ENCODE assay signal across 1 cellular context in genomic region chr2:197515798-197516761, GRCh38.
A peak's percentile ranks its signal among the peaks of the same experiment; 100 is the strongest.
TF ChIP-seq lines count a peak whose summit lies in the region.

MOB4 (plus strand) TSS chr2:197516066; CDS start chr2:197516087, 21 bp downstream.

TF ChIP-seq in HepG2, 621 proteins besides CTCF, POLR2A, EP300 and RAD21 (continued from another document and continues in another):
- TF ChIP-seq AKNA (CRISPR knock-in tag; IDR thresholded peaks at IDR 0.05; ENCODE audit: borderline replicate concordance) (0 out of 2 replicates have a peak, but pooled peaks have one; percentile 26), NR1H2 (CRISPR knock-in tag; IDR thresholded peaks at IDR 0.05; ENCODE audit: borderline replicate concordance, low read depth) (no peak; the same call in 1 of the 2 replicates), REPIN1 (CRISPR knock-in tag; IDR thresholded peaks at IDR 0.05; ENCODE audit: borderline replicate concordance, low read depth) (peak; percentile 99), CCAR2 (optimal IDR thresholded peaks at IDR 0.05; ENCODE audit: low read depth, low read length) (peak; percentile 87), ZNF460 (CRISPR knock-in tag; IDR thresholded peaks at IDR 0.05; ENCODE audit: borderline replicate concordance) (peak; percentile 64; the same call in 1 of the 2 replicates), SNAPC2 (CRISPR knock-in tag; IDR thresholded peaks at IDR 0.05) (peak; percentile 99), ZNF160 (CRISPR knock-in tag; IDR thresholded peaks at IDR 0.05) (peak; percentile 91), GTF2F1 (IDR thresholded peaks at IDR 0.05; ENCODE audit: low read length) (peak; percentile 78; the same call in 1 of the 2 replicates), ELF3 (CRISPR knock-in tag; IDR thresholded peaks at IDR 0.05) (peak; percentile 99), ETV6 (CRISPR knock-in tag; conservative IDR thresholded peaks at IDR 0.05) (peak; percentile 89; the same call in 1 of the 2 replicates), SNRNP70 (IDR thresholded peaks at IDR 0.05; ENCODE audit: low read depth, low read length) (no peak), KMT2B (CRISPR knock-in tag; IDR thresholded peaks at IDR 0.05) (peak; percentile 99), LBX2 (CRISPR knock-in tag; IDR thresholded peaks at IDR 0.05; ENCODE audit: borderline replicate concordance) (peak; percentile 37; the same call in 1 of the 2 replicates), FOSL2 (CRISPR knock-in tag; IDR thresholded peaks at IDR 0.05) (peak; percentile 71), HOXA3 (CRISPR knock-in tag; IDR thresholded peaks at IDR 0.05) (peak; percentile 98), ZNF770 (CRISPR knock-in tag; IDR thresholded peaks at IDR 0.05) (peak; percentile 79), DMAP1 (CRISPR knock-in tag; IDR thresholded peaks at IDR 0.05) (peak; percentile 91), ZNF264 (CRISPR knock-in tag; IDR thresholded peaks at IDR 0.05) (peak; percentile 85; the same call in 1 of the 2 replicates), ZNF101 (CRISPR knock-in tag; IDR thresholded peaks at IDR 0.05; ENCODE audit: borderline replicate concordance, low read depth) (no peak), TOE1 (CRISPR knock-in tag; IDR thresholded peaks at IDR 0.05) (no peak; the same call in 1 of the 2 replicates), FOXO1 (CRISPR knock-in tag; IDR thresholded peaks at IDR 0.05) (peak; percentile 92), CENPT (CRISPR knock-in tag; IDR thresholded peaks at IDR 0.05; ENCODE audit: low read depth) (peak; percentile 97), ETV5 (CRISPR knock-in tag; IDR thresholded peaks at IDR 0.05; ENCODE audit: borderline replicate concordance) (peak; percentile 98), SMARCC2 (IDR thresholded peaks at IDR 0.05) (no peak), JUNB (CRISPR knock-in tag; IDR thresholded peaks at IDR 0.05; ENCODE audit: borderline replicate concordance) (peak; percentile 55; the same call in 1 of the 2 replicates), PRPF4 (IDR thresholded peaks at IDR 0.05; ENCODE audit: low read depth, low read length, poor library complexity, severe bottlenecking) (peak; percentile 15), DMTF1 (CRISPR knock-in tag; IDR thresholded peaks at IDR 0.05) (peak; percentile 99; the same call in 1 of the 2 replicates), NR2F6 (IDR thresholded peaks at IDR 0.05) (peak; percentile 40; the same call in 1 of the 2 replicates), NR2F6 (CRISPR knock-in tag; IDR thresholded peaks at IDR 0.05) (peak; percentile 87), U2AF1 (optimal IDR thresholded peaks at IDR 0.05; ENCODE audit: low read depth, low read length) (no peak), NAIF1 (CRISPR knock-in tag; IDR thresholded peaks at IDR 0.05; ENCODE audit: borderline replicate concordance) (peak; percentile 94; the same call in 1 of the 2 replicates), CEBPG (CRISPR knock-in tag; IDR thresholded peaks at IDR 0.05) (peak; percentile 76; the same call in 1 of the 2 replicates), ZNF512B (CRISPR knock-in tag; IDR thresholded peaks at IDR 0.05; ENCODE audit: borderline replicate concordance) (peak; percentile 99)
- TF ChIP-seq, protein P1, sequence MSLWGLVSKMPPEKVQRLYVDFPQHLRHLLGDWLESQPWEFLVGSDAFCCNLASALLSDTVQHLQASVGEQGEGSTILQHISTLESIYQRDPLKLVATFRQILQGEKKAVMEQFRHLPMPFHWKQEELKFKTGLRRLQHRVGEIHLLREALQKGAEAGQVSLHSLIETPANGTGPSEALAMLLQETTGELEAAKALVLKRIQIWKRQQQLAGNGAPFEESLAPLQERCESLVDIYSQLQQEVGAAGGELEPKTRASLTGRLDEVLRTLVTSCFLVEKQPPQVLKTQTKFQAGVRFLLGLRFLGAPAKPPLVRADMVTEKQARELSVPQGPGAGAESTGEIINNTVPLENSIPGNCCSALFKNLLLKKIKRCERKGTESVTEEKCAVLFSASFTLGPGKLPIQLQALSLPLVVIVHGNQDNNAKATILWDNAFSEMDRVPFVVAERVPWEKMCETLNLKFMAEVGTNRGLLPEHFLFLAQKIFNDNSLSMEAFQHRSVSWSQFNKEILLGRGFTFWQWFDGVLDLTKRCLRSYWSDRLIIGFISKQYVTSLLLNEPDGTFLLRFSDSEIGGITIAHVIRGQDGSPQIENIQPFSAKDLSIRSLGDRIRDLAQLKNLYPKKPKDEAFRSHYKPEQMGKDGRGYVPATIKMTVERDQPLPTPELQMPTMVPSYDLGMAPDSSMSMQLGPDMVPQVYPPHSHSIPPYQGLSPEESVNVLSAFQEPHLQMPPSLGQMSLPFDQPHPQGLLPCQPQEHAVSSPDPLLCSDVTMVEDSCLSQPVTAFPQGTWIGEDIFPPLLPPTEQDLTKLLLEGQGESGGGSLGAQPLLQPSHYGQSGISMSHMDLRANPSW (CRISPR knock-in tag; IDR thresholded peaks at IDR 0.05; ENCODE audit: borderline replicate concordance), result peak; percentile 98
- TF ChIP-seq, protein P2, sequence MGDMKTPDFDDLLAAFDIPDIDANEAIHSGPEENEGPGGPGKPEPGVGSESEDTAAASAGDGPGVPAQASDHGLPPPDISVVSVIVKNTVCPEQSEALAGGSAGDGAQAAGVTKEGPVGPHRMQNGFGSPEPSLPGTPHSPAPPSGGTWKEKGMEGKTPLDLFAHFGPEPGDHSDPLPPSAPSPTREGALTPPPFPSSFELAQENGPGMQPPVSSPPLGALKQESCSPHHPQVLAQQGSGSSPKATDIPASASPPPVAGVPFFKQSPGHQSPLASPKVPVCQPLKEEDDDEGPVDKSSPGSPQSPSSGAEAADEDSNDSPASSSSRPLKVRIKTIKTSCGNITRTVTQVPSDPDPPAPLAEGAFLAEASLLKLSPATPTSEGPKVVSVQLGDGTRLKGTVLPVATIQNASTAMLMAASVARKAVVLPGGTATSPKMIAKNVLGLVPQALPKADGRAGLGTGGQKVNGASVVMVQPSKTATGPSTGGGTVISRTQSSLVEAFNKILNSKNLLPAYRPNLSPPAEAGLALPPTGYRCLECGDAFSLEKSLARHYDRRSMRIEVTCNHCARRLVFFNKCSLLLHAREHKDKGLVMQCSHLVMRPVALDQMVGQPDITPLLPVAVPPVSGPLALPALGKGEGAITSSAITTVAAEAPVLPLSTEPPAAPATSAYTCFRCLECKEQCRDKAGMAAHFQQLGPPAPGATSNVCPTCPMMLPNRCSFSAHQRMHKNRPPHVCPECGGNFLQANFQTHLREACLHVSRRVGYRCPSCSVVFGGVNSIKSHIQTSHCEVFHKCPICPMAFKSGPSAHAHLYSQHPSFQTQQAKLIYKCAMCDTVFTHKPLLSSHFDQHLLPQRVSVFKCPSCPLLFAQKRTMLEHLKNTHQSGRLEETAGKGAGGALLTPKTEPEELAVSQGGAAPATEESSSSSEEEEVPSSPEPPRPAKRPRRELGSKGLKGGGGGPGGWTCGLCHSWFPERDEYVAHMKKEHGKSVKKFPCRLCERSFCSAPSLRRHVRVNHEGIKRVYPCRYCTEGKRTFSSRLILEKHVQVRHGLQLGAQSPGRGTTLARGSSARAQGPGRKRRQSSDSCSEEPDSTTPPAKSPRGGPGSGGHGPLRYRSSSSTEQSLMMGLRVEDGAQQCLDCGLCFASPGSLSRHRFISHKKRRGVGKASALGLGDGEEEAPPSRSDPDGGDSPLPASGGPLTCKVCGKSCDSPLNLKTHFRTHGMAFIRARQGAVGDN (CRISPR knock-in tag; IDR thresholded peaks at IDR 0.05), result peak; percentile 100
- TF ChIP-seq, protein P3, sequence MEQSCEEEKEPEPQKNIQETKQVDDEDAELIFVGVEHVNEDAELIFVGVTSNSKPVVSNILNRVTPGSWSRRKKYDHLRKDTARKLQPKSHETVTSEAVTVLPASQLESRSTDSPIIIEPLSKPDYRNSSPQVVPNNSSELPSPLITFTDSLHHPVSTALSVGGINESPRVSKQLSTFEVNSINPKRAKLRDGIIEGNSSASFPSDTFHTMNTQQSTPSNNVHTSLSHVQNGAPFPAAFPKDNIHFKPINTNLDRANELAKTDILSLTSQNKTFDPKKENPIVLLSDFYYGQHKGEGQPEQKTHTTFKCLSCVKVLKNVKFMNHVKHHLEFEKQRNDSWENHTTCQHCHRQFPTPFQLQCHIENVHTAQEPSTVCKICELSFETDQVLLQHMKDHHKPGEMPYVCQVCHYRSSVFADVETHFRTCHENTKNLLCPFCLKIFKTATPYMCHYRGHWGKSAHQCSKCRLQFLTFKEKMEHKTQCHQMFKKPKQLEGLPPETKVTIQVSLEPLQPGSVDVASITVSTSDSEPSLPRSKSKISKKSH (CRISPR knock-in tag; IDR thresholded peaks at IDR 0.05; ENCODE audit: borderline replicate concordance), result peak; percentile 95
